Comparison of ENCODE assay signal across 1 cellular context in the genomic region with DNA sequence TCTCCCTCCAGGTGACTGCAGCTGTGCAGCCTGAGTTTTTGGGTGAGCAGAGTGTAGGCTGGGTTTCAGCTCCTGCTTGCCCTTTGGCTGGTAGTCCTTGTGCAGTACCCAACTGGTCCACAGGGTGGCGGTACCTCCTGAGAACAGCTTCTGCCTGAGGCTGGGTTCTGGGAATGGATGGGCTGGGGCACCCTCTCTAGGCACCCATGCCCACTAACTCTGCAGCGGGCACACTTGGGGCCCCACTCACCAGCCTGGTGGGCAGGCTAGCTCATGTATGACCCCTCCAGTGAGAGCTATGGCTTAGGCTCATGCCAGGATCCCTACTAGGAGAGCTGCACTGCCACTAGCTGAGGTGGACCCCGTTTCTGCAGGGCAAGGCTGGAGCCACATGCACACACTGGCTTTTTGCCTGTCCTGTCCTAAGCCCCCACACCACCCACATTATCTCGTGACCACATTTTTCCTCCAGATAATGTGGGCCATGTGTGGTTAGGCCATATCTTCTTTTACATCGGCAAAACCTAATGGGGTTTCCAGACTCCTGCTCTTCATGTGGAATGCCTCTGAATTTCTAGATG.
TF ChIP-seq lines count a peak whose summit lies in the region.

No MANE protein-coding gene starts in this region.

TF ChIP-seq in HepG2, 621 proteins besides CTCF, POLR2A, EP300 and RAD21 (continued from another document):
- TF ChIP-seq, protein P1, sequence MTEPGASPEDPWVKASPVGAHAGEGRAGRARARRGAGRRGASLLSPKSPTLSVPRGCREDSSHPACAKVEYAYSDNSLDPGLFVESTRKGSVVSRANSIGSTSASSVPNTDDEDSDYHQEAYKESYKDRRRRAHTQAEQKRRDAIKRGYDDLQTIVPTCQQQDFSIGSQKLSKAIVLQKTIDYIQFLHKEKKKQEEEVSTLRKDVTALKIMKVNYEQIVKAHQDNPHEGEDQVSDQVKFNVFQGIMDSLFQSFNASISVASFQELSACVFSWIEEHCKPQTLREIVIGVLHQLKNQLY (CRISPR knock-in tag; IDR thresholded peaks at IDR 0.05) = no peak
- TF ChIP-seq FLYWCH1 (CRISPR knock-in tag; IDR thresholded peaks at IDR 0.05) (no peak), AGO1 (IDR thresholded peaks at IDR 0.05; ENCODE audit: low read depth, low read length, poor library complexity, severe bottlenecking) (no peak), ATF7 (IDR thresholded peaks at IDR 0.05) (no peak), ATF7 (CRISPR knock-in tag; IDR thresholded peaks at IDR 0.05) (no peak), MTERF4 (CRISPR knock-in tag; IDR thresholded peaks at IDR 0.05) (0 out of 2 replicates have a peak, but pooled peaks have one; percentile 55), NFKB2 (CRISPR knock-in tag; IDR thresholded peaks at IDR 0.05; ENCODE audit: borderline replicate concordance) (no peak), FOSL1 (CRISPR knock-in tag; IDR thresholded peaks at IDR 0.05; ENCODE audit: borderline replicate concordance) (no peak), HNRNPL (IDR thresholded peaks at IDR 0.05; ENCODE audit: low read depth, low read length) (peak; percentile 66; the same call in 1 of the 2 replicates)
